Comparison of ENCODE assay signal across 8 cellular contexts in the genomic region with DNA sequence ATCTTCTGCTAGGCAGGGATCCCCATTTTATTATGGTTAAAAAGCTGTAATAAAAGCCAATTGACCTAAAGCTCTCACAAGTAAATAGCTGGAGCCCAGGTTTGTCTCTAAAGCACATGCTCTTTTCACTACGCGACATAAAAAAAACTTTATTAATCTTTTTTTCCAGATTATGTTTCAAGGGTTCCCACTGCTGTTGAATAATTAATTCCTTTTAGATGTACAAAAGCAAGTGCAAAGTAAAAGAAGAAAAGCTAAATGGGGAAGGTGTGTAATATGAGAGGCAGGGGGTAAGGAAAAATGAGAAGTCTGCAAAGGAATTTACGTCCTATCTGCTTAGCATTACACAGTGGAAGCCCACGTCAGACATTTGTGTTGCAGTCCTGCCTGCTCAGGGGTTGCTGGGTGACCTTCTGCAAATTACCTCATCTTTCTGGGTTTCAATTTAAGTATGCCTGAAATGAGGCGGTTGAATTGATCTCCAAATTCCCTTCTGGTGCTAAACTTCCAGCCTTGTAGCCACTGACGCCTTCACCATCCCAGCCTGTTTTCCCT. TPM values are rescaled to one million over a fixed set of nuclear protein-coding genes. Genes with fewer than 3 reads are reported as not detected.
DNase-seq lines count a peak whose midpoint lies in the region; ATAC-seq, FAIRE-seq and TF ChIP-seq lines count a peak whose summit lies in the region.

No MANE protein-coding gene starts in this region.

- H3K79me2 ChIP-seq in GM12878 (ENCODE audit: control insufficient read depth, insufficient read depth, low read length) (peaks cover 49% of the 10 kb centered on the region), smooth muscle cell (ENCODE audit: low read depth) (peaks cover 20% of the 10 kb centered on the region)

- intact Hi-C loops in GM12878 (cut with micrococcal nuclease; ENCODE audit: unreplicated experiment), result loop anchor here (1.0 to 5.0 kb wide), 2 partner anchors 10 to 40 kb away; no protein-coding TSS in a partner anchor

- no peak for TF ChIP-seq RAD21 in GM12878 (IDR thresholded peaks at IDR 0.05; ENCODE audit: insufficient read depth, low read depth, low read length)

- TF ChIP-seq EP300 in GM12878 (IDR thresholded peaks at IDR 0.05; ENCODE audit: borderline replicate concordance in 1 of 2, control insufficient read depth in 1 of 2, low read depth in 2 of 2, low read length in 2 of 2), result no peak; a peak in 1 of 4 replicates

- H3K27ac ChIP-seq in GM12878 (ENCODE audit: control insufficient read depth, insufficient read depth) (peak overlapping the region; percentile 89), smooth muscle cell (ENCODE audit: low read depth) (peak overlapping the region; percentile 99)

- no peaks in the 10 kb centered on the region for H4K20me1 ChIP-seq in GM12878 (ENCODE audit: control insufficient read depth, insufficient read depth)
- no peaks in the 10 kb centered on the region for H4K20me1 ChIP-seq in smooth muscle cell (ENCODE audit: low read depth)

- RAD21 ChIA-PET in GM12878 (lab: Charles Lee; ENCODE audit: unreplicated experiment), result interaction anchor here (0.8 to 5.2 kb wide), 19 partner anchors 8 to 253 kb away, joined by 3 to 67 read pairs (median 5); no protein-coding TSS in a partner anchor

- CTCF ChIA-PET in GM12878 (lab: Yijun Ruan, JAX), result interaction anchor here (0.7 to 3.1 kb wide), 13 partner anchors 11 to 110 kb away, joined by 3 to 27 read pairs (median 3); no protein-coding TSS in a partner anchor

- TF ChIP-seq POLR2A in GM12878 (IDR thresholded peaks at IDR 0.05; ENCODE audit: low read depth, low read length), result no peak

- H2AFZ ChIP-seq in GM12878 (ENCODE audit: control insufficient read depth, low read depth, low read length) (no peak overlapping the region), smooth muscle cell (ENCODE audit: low read depth) (no peak overlapping the region)

- H3K36me3 ChIP-seq in GM12878 (ENCODE audit: control insufficient read depth in 2 of 2, insufficient read depth in 2 of 2, low read length in 1 of 2) (peaks cover 0 to 4% of the 10 kb centered on the region in 2 experiments; a peak in 2 of 4 replicates), smooth muscle cell (ENCODE audit: low read depth) (no peaks in the 10 kb centered on the region)

- H3K9me3 ChIP-seq in GM12878 (replicated peaks; ENCODE audit: control insufficient read depth, insufficient read depth, low read length) (no peaks in the 10 kb centered on the region), smooth muscle cell (replicated peaks; ENCODE audit: low read depth) (no peaks in the 10 kb centered on the region)

- no peaks in the 10 kb centered on the region for H3F3A ChIP-seq in smooth muscle cell (ENCODE audit: low read depth)

- in situ Hi-C loops in GM12878 (cut with MboI), result no loop called here

- H3K27me3 ChIP-seq in GM12878 (replicated peaks in 1 of 2; ENCODE audit: control insufficient read depth in 2 of 2, insufficient read depth in 2 of 2, low read length in 1 of 2), result no peaks in the 10 kb centered on the region
- H3K27me3 ChIP-seq in smooth muscle cell (ENCODE audit: low read depth), result no peaks in the 10 kb centered on the region

- POLR2A ChIA-PET in GM12878 (lab: Charles Lee), result interaction anchor here (0.5 to 8.1 kb wide), 22 partner anchors 8 to 1249 kb away, joined by 3 to 102 read pairs (median 4); no protein-coding TSS in a partner anchor

- peak; percentile 72 for FAIRE-seq in GM12878 (lab: Jason Lieb, UNC)

- WGBS in GM12878 (ENCODE audit: insufficient coverage, insufficient replicate concordance, low lambda C conversion rate, missing lambda C conversion rate), result 1% methylated on average over 6 of the region's 6 CpGs
- 23% methylated on average over 6 of the region's 6 CpGs for WGBS in smooth muscle cell (ENCODE audit: low lambda C conversion rate)

- H3K4me1 ChIP-seq in GM12878 (ENCODE audit: control insufficient read depth, insufficient read depth, low read length), result peaks cover 24% of the 10 kb centered on the region
- peaks cover 6% of the 10 kb centered on the region for H3K4me1 ChIP-seq in smooth muscle cell (ENCODE audit: low read depth)

- BruUV-seq in GM12878 (replicated peaks; lab: Mats Ljungman, UMichigan), result TSS peak; percentile 99

- peak overlapping the region; percentile 46 for H3K4me2 ChIP-seq in GM12878 (ENCODE audit: control insufficient read depth, insufficient read depth)
- H3K4me2 ChIP-seq in smooth muscle cell, result peak overlapping the region; percentile 91

- H3K4me3 ChIP-seq in GM12878, result peak overlapping the region; percentile 75
- peak overlapping the region; percentile 72 for H3K4me3 ChIP-seq in smooth muscle cell

- no peak for TF ChIP-seq CTCF in GM12878 (IDR thresholded peaks at IDR 0.05 in 2 of 3, conservative IDR thresholded peaks at IDR 0.05 in 1 of 3; ENCODE audit: control insufficient read depth in 2 of 3, extremely low read depth in 1 of 3, insufficient read depth in 1 of 3, low read depth in 3 of 3, low read length in 3 of 3)
- no peak for TF ChIP-seq CTCF in smooth muscle cell (IDR thresholded peaks at IDR 0.05; ENCODE audit: borderline replicate concordance, insufficient read depth, poor library complexity, severe bottlenecking)

- H3K9ac ChIP-seq in GM12878 (ENCODE audit: control insufficient read depth, insufficient read depth, low read length), result peak overlapping the region; percentile 81
- H3K9ac ChIP-seq in smooth muscle cell (ENCODE audit: low read depth), result peak overlapping the region; percentile 98

- ATAC-seq in GM18907 (IDR thresholded peaks at IDR 0.05; ENCODE audit: unreplicated experiment) (peak; percentile 39), HG03139 (IDR thresholded peaks at IDR 0.05; ENCODE audit: unreplicated experiment) (peak; percentile 18), GM12878 (peak; percentile 60)

- DNase-seq in AG20443 (ENCODE audit: low spot score) (peak; percentile 77), RPMI7951 (ENCODE audit: low read depth) (peak; percentile 69), GM12878 (ENCODE audit: low read depth, low spot score) (no peak), iPS-NIHi11 (ENCODE audit: low spot score) (peak; percentile 64), smooth muscle cell (lab: John Stamatoyannopoulos, UW; ENCODE audit: unreplicated experiment) (no peak), cerebellum (ENCODE audit: low spot score) (no peak)

- SMC1A ChIA-PET in GM12878 (lab: Charles Lee; ENCODE audit: uncharacterized antibody, unreplicated experiment), result interaction anchor here (0.6 to 10.4 kb wide), 23 partner anchors 9 to 323 kb away, joined by 3 to 126 read pairs (median 12); no protein-coding TSS in a partner anchor

TF ChIP-seq in GM12878, 131 proteins besides CTCF, POLR2A, EP300 and RAD21 (continues in another document):
- TF ChIP-seq KDM1A (IDR thresholded peaks at IDR 0.05; ENCODE audit: borderline replicate concordance) (no peak), RAD51 (IDR thresholded peaks at IDR 0.05) (0 out of 2 replicates have a peak, but pooled peaks have one; percentile 6), HDAC6 (IDR thresholded peaks at IDR 0.05; ENCODE audit: unreplicated experiment) (no peak), NFXL1 (IDR thresholded peaks at IDR 0.05; ENCODE audit: borderline replicate concordance) (no peak), RUNX3 (IDR thresholded peaks at IDR 0.05; ENCODE audit: low read length) (peak; percentile 37; the same call in 1 of the 2 replicates), MXI1 (IDR thresholded peaks at IDR 0.05; ENCODE audit: low read depth, low read length) (peak; percentile 51; the same call in 1 of the 2 replicates), JUND (IDR thresholded peaks at IDR 0.05; ENCODE audit: low read depth, low read length) (no peak), ETV6 (conservative IDR thresholded peaks at IDR 0.05 in 1 of 2, IDR thresholded peaks at IDR 0.05 in 1 of 2; ENCODE audit: borderline replicate concordance in 1 of 2, low read depth in 1 of 2) (peak in 1 of 2 experiments; percentile 60; a peak in 2 of 4 replicates), YY1 (IDR thresholded peaks at IDR 0.05; ENCODE audit: low read depth, low read length) (no peak), NFYA (IDR thresholded peaks at IDR 0.05; ENCODE audit: borderline replicate concordance, low read depth, low read length) (no peak), ZNF207 (IDR thresholded peaks at IDR 0.05; ENCODE audit: borderline replicate concordance) (no peak), MYC (IDR thresholded peaks at IDR 0.05; ENCODE audit: insufficient read depth, insufficient read length, insufficient replicate concordance, low read length, severe bottlenecking) (no peak), GATAD2B (conservative IDR thresholded peaks at IDR 0.05; ENCODE audit: low read depth) (no peak), KLF5 (IDR thresholded peaks at IDR 0.05; ENCODE audit: partially characterized antibody) (no peak)
- TF ChIP-seq, protein P1, sequence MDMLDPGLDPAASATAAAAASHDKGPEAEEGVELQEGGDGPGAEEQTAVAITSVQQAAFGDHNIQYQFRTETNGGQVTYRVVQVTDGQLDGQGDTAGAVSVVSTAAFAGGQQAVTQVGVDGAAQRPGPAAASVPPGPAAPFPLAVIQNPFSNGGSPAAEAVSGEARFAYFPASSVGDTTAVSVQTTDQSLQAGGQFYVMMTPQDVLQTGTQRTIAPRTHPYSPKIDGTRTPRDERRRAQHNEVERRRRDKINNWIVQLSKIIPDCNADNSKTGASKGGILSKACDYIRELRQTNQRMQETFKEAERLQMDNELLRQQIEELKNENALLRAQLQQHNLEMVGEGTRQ (IDR thresholded peaks at IDR 0.05; ENCODE audit: borderline replicate concordance, low read depth, low read length), result no peak

RNA-seq across cellular contexts. Expression of gene NABP1, which starts 0.8 kb away (rescaled TPM):
- total RNA-seq in RPMI7951 (2014; rRNA removed; shearing (Covaris generic)), result 19.4 and 24.5 TPM in 2 replicates
- total RNA-seq in GM12878 (2013; cell fraction: nucleolus; rRNA removed), result 236 and 247 TPM in 2 replicates
- total RNA-seq in GM12878 (2014; rRNA removed) (41.5 and 47.5 TPM in 2 replicates), GM12878 (2014; rRNA removed; fragmentation: Illumina TruSeq; extraction: Trizol) (64.3 and 65.7 TPM in 2 replicates), GM12878 (2021) (44.9 and 51.8 TPM in 2 replicates), smooth muscle cell (38.3 and 44.9 TPM in 2 replicates), cerebellum (15.3 TPM)
- polyA plus RNA-seq in GM12878 (2011; ENCODE audit: low read depth), result 4.3 TPM
- polyA plus RNA-seq in GM12878 (2011; rRNA removed) (31.6 and 50.2 TPM in 2 replicates), GM12878 (2014; fragmentation: Illumina TruSeq; extraction: Trizol) (36.6 and 53.7 TPM in 2 replicates), GM12878 (2014; fragmentation: Nextera tagmentation; extraction: Ambion mirVana) (10 to 100 TPM; 22.9 to 24.1 TPM), GM12878 (2014; rRNA removed) (30.4 and 38.3 TPM in 2 replicates), GM12878 (2016; fragmentation: Nextera tagmentation; extraction: Ambion mirVana) (10 to 100 TPM; 57.0 to 60.3 TPM), smooth muscle cell (7.8 and 20.4 TPM in 2 replicates)
- 5.9 and 7.6 TPM in 2 replicates for polyA plus RNA-seq in GM12878 (2011; cell fraction: cytosol; rRNA removed)
- 65.5 and 84.2 TPM in 2 replicates for polyA plus RNA-seq in GM12878 (2011; cell fraction: nucleus; rRNA removed)
- polyA plus RNA-seq in GM12878 (2012), result 12.9 and 16.4 TPM in 2 replicates
- polyA minus RNA-seq in GM12878 (2011; rRNA and poly(A)+ RNA removed), result 32.7 and 34.8 TPM in 2 replicates
- polyA minus RNA-seq in GM12878 (2011; cell fraction: cytosol; rRNA and poly(A)+ RNA removed), result 11.5 and 15.8 TPM in 2 replicates
- 93.1 and 134 TPM in 2 replicates for polyA minus RNA-seq in GM12878 (2011; cell fraction: nucleus; rRNA and poly(A)+ RNA removed)

Comparison
In these comparisons a context has a peak if more than half of its experiments do, and no peak if none do; other contexts are left out.
1. DNase-seq: peak in AG20443 (single experiment), RPMI7951 (single experiment) and iPS-NIHi11 (single experiment); none in GM12878 (single experiment), smooth muscle cell (single experiment) and cerebellum (single experiment).
2. Peak in every context shown above with its lines, with median percentiles within 50 percentile points of each other: ATAC-seq.